19 cellular contexts compared by ENCODE assay signal in genomic region chr11:3009481-3009880, GRCh38. TPM values are rescaled to one million over a fixed set of nuclear protein-coding genes. Genes with fewer than 3 reads are reported as not detected.
DNase-seq lines count a peak whose midpoint lies in the region; ATAC-seq, FAIRE-seq and TF ChIP-seq lines count a peak whose summit lies in the region.
"Had no signal": no experiment of that assay in that cellular context is flagged by ENCODE, and none has a peak within 500 bp of the region (broad histone marks: within the 10 kb centered on the region; RNA-seq: fewer than 3 reads in every experiment).

No MANE protein-coding gene starts in this region.

- H3K27ac Mint-ChIP-seq in activated naive CD4-positive, alpha-beta T cell treated with anti-CD3 and anti-CD28 coated beads, Interleukin-2, amount 50 U/mL, for 72 hours = peak overlapping the region; percentile 19 to 62
- H3K27ac Mint-ChIP-seq in activated naive CD4-positive, alpha-beta T cell treated with anti-CD3 and anti-CD28 coated beads for 36 hours = no peak overlapping the region
- H3K27ac Mint-ChIP-seq in astrocyte (ENCODE audit: unreplicated experiment) = peak overlapping the region; percentile 41

- DNase-seq in activated naive CD4-positive, alpha-beta T cell treated with anti-CD3 and anti-CD28 coated beads, Interleukin-2, amount 50 U/mL, for 72 hours (ENCODE audit: low spot score in 2 of 2) = no peak
- DNase-seq in activated naive CD4-positive, alpha-beta T cell treated with anti-CD3 and anti-CD28 coated beads for 36 hours = no peak
- DNase-seq in astrocyte (ENCODE audit: low read depth) (no peak), NCI-H226 (no peak)
- DNase-seq in stimulated activated naive CD8-positive, alpha-beta T cell treated with anti-CD3 and anti-CD28 coated beads, Interleukin-15, Interleukin-2, amounts not matched to agents 100 U/mL and 50 U/mL, for 24 hours = no peak
- DNase-seq in stimulated activated CD4-positive, alpha-beta T cell treated with anti-CD3 and anti-CD28 coated beads, Interleukin-4, amount 100 ng/mL, for 24 hours = no peak
- DNase-seq: activated CD4-positive, CD25-positive, alpha-beta regulatory T cell; activated CD8-positive, alpha-beta memory T cell treated with anti-CD3 and anti-CD28 coated beads, Interleukin-2, amount 50 U/mL, for 48 hours; DMS79; erythroblast; NCI-H1436; NCI-H2171 treated with DMSO at 0.1 percent for 48 hours; NCI-H69; SJCRH30; T-helper 9 cell had no signal

- no peaks in the 10 kb centered on the region for H4K20me1 ChIP-seq in KMS-11 (ENCODE audit: insufficient read depth)
- H4K20me1 ChIP-seq in astrocyte (ENCODE audit: insufficient read depth, low read length) = peaks cover 18% of the 10 kb centered on the region

- H3K36me3 ChIP-seq in KMS-11 (ENCODE audit: insufficient read depth) (no peaks in the 10 kb centered on the region), astrocyte (ENCODE audit: insufficient read depth, low read length) (peaks cover 20% of the 10 kb centered on the region)

- peaks cover 58% of the 10 kb centered on the region for H3K4me1 ChIP-seq in KMS-11 (ENCODE audit: low read depth, poor library complexity, severe bottlenecking)
- peaks cover 3% of the 10 kb centered on the region for H3K4me1 ChIP-seq in astrocyte (ENCODE audit: insufficient read depth, low read length)
- H3K4me1 ChIP-seq: SJCRH30 had no signal

- H3K27me3 ChIP-seq in KMS-11 (ENCODE audit: insufficient read depth, low read depth) = no peaks in the 10 kb centered on the region
- H3K27me3 ChIP-seq in astrocyte (ENCODE audit: insufficient read depth, low read length) = no peaks in the 10 kb centered on the region
- H3K27me3 ChIP-seq: SJCRH30 had no signal

- H3K36me3 Mint-ChIP-seq in activated naive CD4-positive, alpha-beta T cell treated with anti-CD3 and anti-CD28 coated beads, Interleukin-2, amount 50 U/mL, for 72 hours = peaks cover under 1 to 12% of the 10 kb centered on the region in 2 donors
- H3K36me3 Mint-ChIP-seq in activated naive CD4-positive, alpha-beta T cell treated with anti-CD3 and anti-CD28 coated beads for 36 hours (ENCODE audit: low read depth) = peaks cover 44% of the 10 kb centered on the region
- peaks cover 28% of the 10 kb centered on the region for H3K36me3 Mint-ChIP-seq in astrocyte (ENCODE audit: low read depth, unreplicated experiment)

- H3K27ac ChIP-seq in KMS-11 = peak overlapping the region; percentile 57
- H3K27ac ChIP-seq in astrocyte (ENCODE audit: low read depth, low read length) = no peak overlapping the region
- H3K27ac ChIP-seq: SJCRH30 had no signal

- TF ChIP-seq CTCF in KMS-11 (conservative IDR thresholded peaks at IDR 0.05; ENCODE audit: low read depth, low read length) (no peak), astrocyte (IDR thresholded peaks at IDR 0.05; ENCODE audit: insufficient read depth, low read depth, low read length) (no peak)

- no peaks in the 10 kb centered on the region for H3K27me3 Mint-ChIP-seq in activated naive CD4-positive, alpha-beta T cell treated with anti-CD3 and anti-CD28 coated beads for 36 hours (ENCODE audit: low read depth)
- no peaks in the 10 kb centered on the region for H3K27me3 Mint-ChIP-seq in astrocyte (ENCODE audit: low read depth, unreplicated experiment)

- FAIRE-seq in astrocyte (lab: Jason Lieb, UNC) = no peak
- FAIRE-seq: frontal cortex had no signal

- no peaks in the 10 kb centered on the region for H3K9me3 ChIP-seq in astrocyte (ENCODE audit: insufficient read depth, low read depth, low read length)
- H3K9me3 ChIP-seq: SJCRH30 had no signal

- no peak overlapping the region for H3K4me3 ChIP-seq in KMS-11 (IDR thresholded peaks at IDR 0.05; ENCODE audit: insufficient read depth, low read depth, low read length)
- no peak overlapping the region for H3K4me3 ChIP-seq in astrocyte (ENCODE audit: insufficient read depth, low read depth, low read length)
- H3K4me3 ChIP-seq: SJCRH30 had no signal

- intact Hi-C loops in activated naive CD4-positive, alpha-beta T cell treated with anti-CD3 and anti-CD28 coated beads for 36 hours (cut with micrococcal nuclease) = no loop called here

- H3K79me2 ChIP-seq in KMS-11 (ENCODE audit: insufficient read depth, low read depth) = no peaks in the 10 kb centered on the region
- H3K79me2 ChIP-seq in astrocyte (ENCODE audit: insufficient read depth, low read length) = no peaks in the 10 kb centered on the region

- no peak for ATAC-seq in activated naive CD4-positive, alpha-beta T cell treated with anti-CD3 and anti-CD28 coated beads, Interleukin-2, amount 50 U/mL, for 72 hours
- peak; percentile 25 for ATAC-seq in stimulated activated naive CD8-positive, alpha-beta T cell treated with anti-CD3 and anti-CD28 coated beads, Interleukin-15, Interleukin-2, amounts not matched to agents 100 U/mL and 50 U/mL, for 24 hours
- no peak for ATAC-seq in GM21526 (IDR thresholded peaks at IDR 0.05; ENCODE audit: low FRiP score, unreplicated experiment)
- ATAC-seq: HCT116 had no signal

- CTCF ChIA-PET in activated naive CD4-positive, alpha-beta T cell treated with anti-CD3 and anti-CD28 coated beads for 36 hours (lab: Charles Lee) = interaction anchor here (0.7 to 1.3 kb wide), 2 partner anchors 30 to 118 kb away, joined by 3 to 4 read pairs; no protein-coding TSS in a partner anchor

- H3K4me3 Mint-ChIP-seq in activated naive CD4-positive, alpha-beta T cell treated with anti-CD3 and anti-CD28 coated beads for 36 hours = no peak overlapping the region
- no peak overlapping the region for H3K4me3 Mint-ChIP-seq in astrocyte (ENCODE audit: unreplicated experiment)

- H2AFZ ChIP-seq in KMS-11 (ENCODE audit: low read depth) (no peak overlapping the region), astrocyte (ENCODE audit: low read depth, low read length) (no peak overlapping the region)

- peak overlapping the region; percentile 79; the same call in 1 of the 2 replicates for H3K4me2 ChIP-seq in KMS-11
- H3K4me2 ChIP-seq in astrocyte (ENCODE audit: low read length) = no peak overlapping the region

- peaks cover 8% of the 10 kb centered on the region for H3K4me1 Mint-ChIP-seq in activated naive CD4-positive, alpha-beta T cell treated with anti-CD3 and anti-CD28 coated beads for 36 hours (ENCODE audit: low read depth)
- H3K4me1 Mint-ChIP-seq in astrocyte (ENCODE audit: low read depth, unreplicated experiment) = peaks cover 4% of the 10 kb centered on the region

- H3K9ac ChIP-seq in KMS-11 = no peak overlapping the region
- H3K9ac ChIP-seq in astrocyte (ENCODE audit: low read length) = no peak overlapping the region

- H3K9me3 Mint-ChIP-seq in activated naive CD4-positive, alpha-beta T cell treated with anti-CD3 and anti-CD28 coated beads, Interleukin-2, amount 50 U/mL, for 72 hours = no peaks in the 10 kb centered on the region
- no peaks in the 10 kb centered on the region for H3K9me3 Mint-ChIP-seq in activated naive CD4-positive, alpha-beta T cell treated with anti-CD3 and anti-CD28 coated beads for 36 hours
- H3K9me3 Mint-ChIP-seq in astrocyte (ENCODE audit: unreplicated experiment) = no peaks in the 10 kb centered on the region

RNA-seq across cellular contexts. Expression of gene NAP1L4, which starts 17.4 kb away (rescaled TPM):
- total RNA-seq in activated naive CD4-positive, alpha-beta T cell treated with anti-CD3 and anti-CD28 coated beads, Interleukin-2, amount 50 U/mL, for 72 hours = 100 to 1,000 TPM; 287 to 318 TPM
- total RNA-seq in activated naive CD4-positive, alpha-beta T cell treated with anti-CD3 and anti-CD28 coated beads for 36 hours = 100 to 1,000 TPM; 240 to 245 TPM
- 129 and 153 TPM in 2 replicates for total RNA-seq in astrocyte

RNA-seq across cellular contexts. Expression of gene CARS1, which starts 47.7 kb away (rescaled TPM):
- 10 to 100 TPM; 86.2 to 87.2 TPM for total RNA-seq in activated naive CD4-positive, alpha-beta T cell treated with anti-CD3 and anti-CD28 coated beads, Interleukin-2, amount 50 U/mL, for 72 hours
- total RNA-seq in activated naive CD4-positive, alpha-beta T cell treated with anti-CD3 and anti-CD28 coated beads for 36 hours = 100 to 1,000 TPM; 126 to 128 TPM
- total RNA-seq in astrocyte = 123 and 149 TPM in 2 replicates
